Comparison of ENCODE assay signal across 17 cellular contexts in the genomic region with DNA sequence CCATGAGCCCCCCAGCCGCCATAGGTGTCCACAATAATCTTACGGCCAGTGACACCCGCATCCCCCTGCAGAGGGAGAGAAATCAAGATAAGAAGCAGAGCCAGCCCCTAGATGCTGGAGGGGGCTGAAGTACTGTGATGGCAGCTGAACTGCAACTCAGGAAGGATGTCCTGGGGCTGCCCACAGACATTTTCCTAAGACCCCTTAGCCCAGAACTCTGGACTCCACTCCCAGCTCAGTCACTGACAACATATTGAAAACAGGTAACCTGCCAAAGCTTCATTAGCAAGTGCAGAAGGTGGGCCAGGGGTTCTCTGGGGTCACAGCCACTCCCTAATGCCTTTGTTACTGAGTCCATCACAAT. TPM values are rescaled to one million over a fixed set of nuclear protein-coding genes. Genes with fewer than 3 reads are reported as not detected.
DNase-seq lines count a peak whose midpoint lies in the region; ATAC-seq and TF ChIP-seq lines count a peak whose summit lies in the region.
"Had no signal": no experiment of that assay in that cellular context is flagged by ENCODE, and none has a peak within 500 bp of the region (broad histone marks: within the 10 kb centered on the region; RNA-seq: fewer than 3 reads in every experiment).

No MANE protein-coding gene starts in this region.

- no peak overlapping the region for H3K9ac ChIP-seq in neuronal stem cell (ENCODE audit: low read depth, low read length, poor library complexity)

- no peak overlapping the region for H3K4me3 ChIP-seq in coronary artery
- no peak overlapping the region for H3K4me3 ChIP-seq in neuronal stem cell (ENCODE audit: low read length in 2 of 2)
- H3K4me3 ChIP-seq: A549, GM23338 had no signal

- H3K4ac ChIP-seq in neuronal stem cell (ENCODE audit: low read length) = no peak overlapping the region

- no peak overlapping the region for H2BK15ac ChIP-seq in neuronal stem cell (ENCODE audit: low read length)

- H3K14ac ChIP-seq in neuronal stem cell (ENCODE audit: low read length) = no peak overlapping the region

- H2BK120ac ChIP-seq in neuronal stem cell (ENCODE audit: low read depth, low read length) = no peak overlapping the region

- no peak for TF ChIP-seq CTCF in coronary artery (IDR thresholded peaks at IDR 0.05)

- H2BK12ac ChIP-seq in neuronal stem cell (ENCODE audit: low read length) = no peak overlapping the region

- ATAC-seq in GM19397 (IDR thresholded peaks at IDR 0.05; ENCODE audit: unreplicated experiment) = no peak
- ATAC-seq: A549, GM23338 had no signal

- no peak overlapping the region for H2BK5ac ChIP-seq in neuronal stem cell (ENCODE audit: low read length)

- H4K91ac ChIP-seq in neuronal stem cell (ENCODE audit: low read depth, low read length, poor library complexity) = no peak overlapping the region

- H3K9me3 ChIP-seq in neuronal stem cell (replicated peaks in 1 of 2; ENCODE audit: control insufficient read depth in 2 of 2, insufficient read depth in 1 of 2, low read depth in 1 of 2, low read length in 2 of 2) = no peaks in the 10 kb centered on the region
- H3K9me3 ChIP-seq: A549, Caco-2 had no signal

- H3K36me3 ChIP-seq in neuronal stem cell (replicated peaks in 1 of 2; ENCODE audit: control insufficient read depth in 2 of 2, insufficient read depth in 2 of 2, low read length in 2 of 2) = no peaks in the 10 kb centered on the region

- no peak overlapping the region for H3K27ac ChIP-seq in coronary artery
- H3K27ac ChIP-seq in neuronal stem cell (replicated peaks; ENCODE audit: low read length) = no peak overlapping the region
- H3K27ac ChIP-seq: A549, C4-2B had no signal

- H3K79me1 ChIP-seq in neuronal stem cell (ENCODE audit: low read depth, low read length) = no peaks in the 10 kb centered on the region

- H2AFZ ChIP-seq in neuronal stem cell (ENCODE audit: low read length) = no peak overlapping the region
- H2AFZ ChIP-seq: GM23338 had no signal

- DNase-seq in coronary artery (ENCODE audit: low spot score) = peak; percentile 55
- peak; percentile 44 for DNase-seq in islet precursor cell
- DNase-seq in neuronal stem cell (ENCODE audit: low spot score) = no peak
- no peak for DNase-seq in NCI-H1105 treated with DMSO at 0.1 percent for 48 hours (lab: John Stamatoyannopoulos, UW)
- DNase-seq in A172 (ENCODE audit: low spot score) = no peak
- DNase-seq: AML-193; Caco-2; CD4-positive, alpha-beta T cell; DMS153; DMS79; GDM1; HCEC 1CT had no signal

- no peak overlapping the region for H3K23ac ChIP-seq in neuronal stem cell (ENCODE audit: low read depth, low read length, poor library complexity)

- no peak overlapping the region for H3K18ac ChIP-seq in neuronal stem cell (ENCODE audit: low read length)

- peaks cover 0 to 6% (median 0%) of the 10 kb centered on the region in 3 experiments for H3K27me3 ChIP-seq in neuronal stem cell (ENCODE audit: control insufficient read depth in 3 of 3, insufficient read depth in 3 of 3, low read depth in 1 of 3, low read length in 3 of 3)

- H2AK5ac ChIP-seq in neuronal stem cell (ENCODE audit: low read depth, low read length) = peak overlapping the region; percentile 21

- H3K4me1 ChIP-seq in neuronal stem cell (ENCODE audit: control insufficient read depth in 2 of 2, insufficient read depth in 1 of 2, low read depth in 1 of 2, low read length in 2 of 2) = peaks cover 2 to 3% of the 10 kb centered on the region in 2 donors

- no peak overlapping the region for H3K4me2 ChIP-seq in neuronal stem cell (ENCODE audit: insufficient read depth, low read length, poor library complexity, severe bottlenecking)
- H3K4me2 ChIP-seq: A549, GM23338 had no signal

- WGBS in neuronal stem cell (ENCODE audit: extremely low coverage in 2 of 2, insufficient read length in 2 of 2, insufficient replicate concordance in 1 of 2), 2 donors = no CpG with 5 or more reads among the region's 3 CpGs

- H4K8ac ChIP-seq in neuronal stem cell (ENCODE audit: low read depth, low read length) = no peak overlapping the region

RNA-seq across cellular contexts. Expression of gene MAT1A, which starts 14.3 kb away (rescaled TPM):
- 0.11 TPM for polyA plus RNA-seq in neuronal stem cell (2013, experiment 1 of 2)
- polyA plus RNA-seq in neuronal stem cell (2013, experiment 2 of 2) = 0.18 TPM
- 0.34 and 2.2 TPM in 2 replicates for total RNA-seq in A172 (2014; rRNA removed; shearing (Covaris generic))
- total RNA-seq: CD4-positive, alpha-beta T cell had no signal
- polyA plus RNA-seq: BJ had no signal

Comparison
In these comparisons a context has a peak if more than half of its experiments do, and no peak if none do; other contexts are left out.
1. DNase-seq: peak in coronary artery (single experiment) and islet precursor cell (single experiment); none in neuronal stem cell (single experiment), NCI-H1105 treated with DMSO at 0.1 percent for 48 hours (single experiment) and A172 (single experiment).